ENCODE assay signal across 18 cellular contexts in genomic region chr15:89461386-89461785, GRCh38. TPM values are rescaled to one million over a fixed set of nuclear protein-coding genes. Genes with fewer than 3 reads are reported as not detected.
"Had no signal": no experiment of that assay in that cellular context is flagged by ENCODE, and none has a peak within 500 bp of the region (broad histone marks: within the 10 kb centered on the region; RNA-seq: fewer than 3 reads in every experiment).

No MANE protein-coding gene starts in this region.

- H3K9me3 Mint-ChIP-seq: nephron had no signal

- ATAC-seq: gastrocnemius medialis, left colon, left ventricle myocardium superior had no signal

- H3K27ac ChIP-seq: esophagus muscularis mucosa, gastrocnemius medialis, heart right ventricle, neutrophil, right atrium auricular region had no signal

- H3K4me1 Mint-ChIP-seq: naive B cell, nephron had no signal

- DNase-seq: effector memory CD4-positive, alpha-beta T cell; gastrocnemius medialis; heart right ventricle; left colon; left ventricle myocardium superior; mesendoderm; naive B cell; small intestine; stimulated activated CD4-positive, alpha-beta T cell treated with anti-CD3 and anti-CD28 coated beads, Interleukin-12 subunit alpha, Interleukin-12 subunit beta, amount 100 ng/mL, for 4 hours; stimulated activated naive CD4-positive, alpha-beta T cell treated with Interleukin-2 at 50 U/mL for 16 hours; trophoblast cell had no signal

- H3K4me3 ChIP-seq: esophagus muscularis mucosa, gastrocnemius medialis, heart right ventricle, right atrium auricular region had no signal

- H3K4me3 Mint-ChIP-seq: nephron had no signal

- H3K4me1 ChIP-seq: esophagus muscularis mucosa, gastrocnemius medialis, heart right ventricle, right atrium auricular region had no signal

- H3K9me3 ChIP-seq: gastrocnemius medialis, neutrophil, right atrium auricular region had no signal

- H3K27me3 ChIP-seq: gastrocnemius medialis, right atrium auricular region had no signal

- H3K36me3 ChIP-seq: esophagus muscularis mucosa, gastrocnemius medialis, heart right ventricle, neutrophil, right atrium auricular region had no signal

- H3K27ac Mint-ChIP-seq: nephron had no signal

RNA-seq across cellular contexts. Expression of gene RHCG, which starts 35.0 kb away (rescaled TPM):
- total RNA-seq: fibroblast of villous mesenchyme, gastrocnemius medialis, left ventricle myocardium superior, lung microvascular endothelial cell, osteoblast had no signal
